12 cellular contexts compared by ENCODE assay signal in genomic region chr7:44066494-44067063, GRCh38. TPM values are rescaled to one million over a fixed set of nuclear protein-coding genes. Genes with fewer than 3 reads are reported as not detected.
DNase-seq lines count a peak whose midpoint lies in the region; ATAC-seq and TF ChIP-seq lines count a peak whose summit lies in the region.
"Had no signal": no experiment of that assay in that cellular context is flagged by ENCODE, and none has a peak within 500 bp of the region (broad histone marks: within the 10 kb centered on the region; RNA-seq: fewer than 3 reads in every experiment).

No MANE protein-coding gene starts in this region.

- peak overlapping the region; percentile 80 for H3K27ac ChIP-seq in cardiac muscle cell
- H3K27ac ChIP-seq in heart right ventricle, result peak overlapping the region in 5 of 10 donors; percentile 59 to 89 (median 83)
- no peak overlapping the region for H3K27ac ChIP-seq in left lung
- peak overlapping the region in 1 of 2 donors; percentile 39 for H3K27ac ChIP-seq in tibial artery
- no peak overlapping the region for H3K27ac ChIP-seq in hepatocyte
- H3K27ac ChIP-seq: esophagus muscularis mucosa had no signal

- no peak overlapping the region for H2AFZ ChIP-seq in hepatocyte

- no peak for DNase-seq in cardiac muscle cell (ENCODE audit: low read depth in 1 of 2, low spot score in 1 of 2)
- no peak for DNase-seq in heart right ventricle
- DNase-seq in activated CD8-positive, alpha-beta T cell treated with anti-CD3 and anti-CD28 coated beads for 36 hours, result peak; percentile 27
- DNase-seq in left lung, result peak; percentile 27 to 43
- peak; percentile 20 to 65 for DNase-seq in tibial artery
- no peak for DNase-seq in hepatocyte (ENCODE audit: low spot score)
- no peak for DNase-seq in NCI-H69 (lab: John Stamatoyannopoulos, UW)
- DNase-seq: NCI-H1436 treated with DMSO at 0.1 percent for 48 hours had no signal

- peaks cover 31% of the 10 kb centered on the region for H3K4me1 Mint-ChIP-seq in activated CD8-positive, alpha-beta T cell treated with anti-CD3 and anti-CD28 coated beads for 36 hours (ENCODE audit: low read depth)

- H3K27me3 ChIP-seq in cardiac muscle cell (no peaks in the 10 kb centered on the region), heart right ventricle (no peaks in the 10 kb centered on the region), left lung (no peaks in the 10 kb centered on the region), tibial artery (no peaks in the 10 kb centered on the region), hepatocyte (no peaks in the 10 kb centered on the region)
- H3K27me3 ChIP-seq: esophagus muscularis mucosa had no signal

- H3K79me2 ChIP-seq in hepatocyte, result no peaks in the 10 kb centered on the region

- CTCF ChIA-PET in activated CD8-positive, alpha-beta T cell treated with anti-CD3 and anti-CD28 coated beads for 36 hours (lab: Charles Lee), result interaction anchor here (1.1 kb wide), 1 partner anchor 14 kb away, joined by 3 read pairs; no protein-coding TSS in a partner anchor

- POLR2A ChIA-PET in activated CD8-positive, alpha-beta T cell treated with anti-CD3 and anti-CD28 coated beads for 36 hours (lab: Charles Lee), result interaction anchor here (0.7 to 6.5 kb wide), 9 partner anchors 10 to 190 kb away, joined by 3 to 79 read pairs (median 10); partner anchors contain the start of gene DBNL

- H3K4me1 ChIP-seq in cardiac muscle cell (ENCODE audit: low read depth) (peaks cover 44% of the 10 kb centered on the region), heart right ventricle (peaks cover 17 to 64% (median 47%) of the 10 kb centered on the region in 9 donors), left lung (peaks cover 0 to 12% of the 10 kb centered on the region in 2 donors), tibial artery (peaks cover 0 to 53% (median 40%) of the 10 kb centered on the region in 4 donors), hepatocyte (ENCODE audit: insufficient read depth) (no peaks in the 10 kb centered on the region)

- no peak for TF ChIP-seq CTCF in cardiac muscle cell (IDR thresholded peaks at IDR 0.05; ENCODE audit: low read depth, low read length)
- no peak for TF ChIP-seq CTCF in heart right ventricle (IDR thresholded peaks at IDR 0.05)
- TF ChIP-seq CTCF in activated CD8-positive, alpha-beta T cell treated with anti-CD3 and anti-CD28 coated beads for 36 hours (IDR thresholded peaks at IDR 0.05), result no peak
- no peak for TF ChIP-seq CTCF in left lung (IDR thresholded peaks at IDR 0.05)
- no peak for TF ChIP-seq CTCF in tibial artery (IDR thresholded peaks at IDR 0.05)
- no peak for TF ChIP-seq CTCF in hepatocyte (IDR thresholded peaks at IDR 0.05; ENCODE audit: poor library complexity)

- H3K4me3 ChIP-seq in cardiac muscle cell (no peak overlapping the region), heart right ventricle (no peak overlapping the region), left lung (no peak overlapping the region), tibial artery (no peak overlapping the region), hepatocyte (no peak overlapping the region)
- H3K4me3 ChIP-seq: esophagus muscularis mucosa had no signal

- H3K36me3 ChIP-seq in cardiac muscle cell (no peaks in the 10 kb centered on the region), heart right ventricle (peaks cover 0 to 13% (median 4%) of the 10 kb centered on the region in 9 donors), left lung (peaks cover 0 to 15% of the 10 kb centered on the region in 2 donors), tibial artery (peaks cover 0 to 11% (median 6%) of the 10 kb centered on the region in 3 donors), hepatocyte (replicated peaks; ENCODE audit: insufficient read depth, low read depth) (no peaks in the 10 kb centered on the region)

- WGBS in heart right ventricle, 2 donors, result 70 to 75% methylated on average over 7 of the region's 7 CpGs
- WGBS in hepatocyte (ENCODE audit: low lambda C conversion rate, missing lambda C conversion rate), result 84% methylated on average over 7 of the region's 7 CpGs

- intact Hi-C loops in heart right ventricle (cut with DNase I) (no loop called here), left lung (cut with DNase I) (no loop called here), tibial artery (cut with DNase I; ENCODE audit: low total_unique reads) (no loop called here)
- intact Hi-C loops in activated CD8-positive, alpha-beta T cell treated with anti-CD3 and anti-CD28 coated beads for 36 hours (cut with micrococcal nuclease), result no loop called here

- H3K27me3 Mint-ChIP-seq in activated CD8-positive, alpha-beta T cell treated with anti-CD3 and anti-CD28 coated beads for 36 hours, result no peaks in the 10 kb centered on the region
- H3K27me3 Mint-ChIP-seq: CD4-positive, CD25-positive, alpha-beta regulatory T cell had no signal

- no peak for ATAC-seq in heart right ventricle
- peak; percentile 24 for ATAC-seq in activated CD8-positive, alpha-beta T cell treated with anti-CD3 and anti-CD28 coated beads for 36 hours
- ATAC-seq in left lung, result no peak
- ATAC-seq in GM21381 (IDR thresholded peaks at IDR 0.05; ENCODE audit: unreplicated experiment), result no peak

- H3K4me3 Mint-ChIP-seq in activated CD8-positive, alpha-beta T cell treated with anti-CD3 and anti-CD28 coated beads for 36 hours, result no peak overlapping the region
- H3K4me3 Mint-ChIP-seq: CD4-positive, CD25-positive, alpha-beta regulatory T cell had no signal

- H3K9me3 ChIP-seq in cardiac muscle cell (ENCODE audit: low read depth), result no peaks in the 10 kb centered on the region
- H3K9me3 ChIP-seq in heart right ventricle, result no peaks in the 10 kb centered on the region
- H3K9me3 ChIP-seq in left lung, result no peaks in the 10 kb centered on the region
- no peaks in the 10 kb centered on the region for H3K9me3 ChIP-seq in tibial artery
- no peaks in the 10 kb centered on the region for H3K9me3 ChIP-seq in hepatocyte (ENCODE audit: low read depth)
- H3K9me3 ChIP-seq: esophagus muscularis mucosa had no signal

- peaks cover 1% of the 10 kb centered on the region for H3K36me3 Mint-ChIP-seq in activated CD8-positive, alpha-beta T cell treated with anti-CD3 and anti-CD28 coated beads for 36 hours (ENCODE audit: low read depth)
- H3K36me3 Mint-ChIP-seq: CD4-positive, CD25-positive, alpha-beta regulatory T cell had no signal

- H4K20me1 ChIP-seq in hepatocyte (ENCODE audit: insufficient read depth, poor library complexity, severe bottlenecking), result no peaks in the 10 kb centered on the region

- H3K9me2 ChIP-seq in hepatocyte (replicated peaks; ENCODE audit: insufficient read depth), result no peaks in the 10 kb centered on the region

- no peaks in the 10 kb centered on the region for H3K9me3 Mint-ChIP-seq in activated CD8-positive, alpha-beta T cell treated with anti-CD3 and anti-CD28 coated beads for 36 hours
- H3K9me3 Mint-ChIP-seq: nephron had no signal

- no peak overlapping the region for H3K27ac Mint-ChIP-seq in activated CD8-positive, alpha-beta T cell treated with anti-CD3 and anti-CD28 coated beads for 36 hours

- H3K4me2 ChIP-seq in hepatocyte, result no peak overlapping the region

RNA-seq across cellular contexts. Expression of gene PGAM2, which starts 1.2 kb away (rescaled TPM):
- total RNA-seq in cardiac muscle cell (129 and 148 TPM in 2 replicates), heart right ventricle (1,000 to 10,000 TPM in 2 of 10 donors, 100 to 1,000 TPM in 8; 375 to 1,148 (median 557) TPM), left lung (under 1 TPM in 1 of 2 donors, not detected in 1; 0.79 TPM), hepatocyte (0.73 TPM in 1 of 2 replicates, not detected in the other)
- polyA plus RNA-seq in cardiac muscle cell (165 and 213 TPM in 2 replicates), heart right ventricle (1,000 to 10,000 TPM in 1 of 2 donors, 100 to 1,000 TPM in 1; 367 to 2,327 TPM), hepatocyte (0.66 TPM in 1 of 2 replicates, not detected in the other)
- under 1 TPM in 1 of 2 experiments, not detected in 1; 0.49 TPM for total RNA-seq in activated CD8-positive, alpha-beta T cell treated with anti-CD3 and anti-CD28 coated beads for 36 hours
- polyA plus RNA-seq: CD4-positive, CD25-positive, alpha-beta regulatory T cell had no signal

RNA-seq across cellular contexts. Expression of gene POLM, which starts 15.8 kb away (rescaled TPM):
- total RNA-seq in cardiac muscle cell, result 52.5 and 95.9 TPM in 2 replicates
- 25.1 and 26.7 TPM in 2 replicates for polyA plus RNA-seq in cardiac muscle cell
- 10 to 100 TPM; 10.9 to 28.4 (median 13.5) TPM for total RNA-seq in heart right ventricle
- polyA plus RNA-seq in heart right ventricle, result 10 to 100 TPM in 1 of 2 donors, 1 to 10 TPM in 1; 6.7 to 22.8 TPM
- 10 to 100 TPM; 35.4 to 37.2 TPM for total RNA-seq in activated CD8-positive, alpha-beta T cell treated with anti-CD3 and anti-CD28 coated beads for 36 hours
- total RNA-seq in left lung, result 10 to 100 TPM; 16.7 to 26.4 TPM
- 15.5 and 22.3 TPM in 2 replicates for total RNA-seq in hepatocyte
- polyA plus RNA-seq in hepatocyte, result 16.0 and 29.3 TPM in 2 replicates

RNA-seq across cellular contexts. Expression of gene DBNL, which starts 22.1 kb away (rescaled TPM):
- 130 TPM in 2 replicates for total RNA-seq in cardiac muscle cell
- 69.3 and 129 TPM in 2 replicates for polyA plus RNA-seq in cardiac muscle cell
- total RNA-seq in heart right ventricle, result 10 to 100 TPM; 26.0 to 59.0 (median 35.4) TPM
- 10 to 100 TPM; 34.8 to 74.3 TPM for polyA plus RNA-seq in heart right ventricle
- 100 to 1,000 TPM; 108 to 110 TPM for total RNA-seq in activated CD8-positive, alpha-beta T cell treated with anti-CD3 and anti-CD28 coated beads for 36 hours
- total RNA-seq in left lung, result 100 to 1,000 TPM in 1 of 2 donors, 10 to 100 TPM in 1; 93.3 to 119 TPM
- 70.6 and 81.8 TPM in 2 replicates for total RNA-seq in hepatocyte
- polyA plus RNA-seq in hepatocyte, result 87.2 and 91.1 TPM in 2 replicates

RNA-seq across cellular contexts. Expression of gene AEBP1, which starts 37.6 kb away (rescaled TPM):
- total RNA-seq in cardiac muscle cell (60.8 and 94.1 TPM in 2 replicates), heart right ventricle (10 to 100 TPM; 14.1 to 31.3 (median 21.6) TPM), left lung (100 to 1,000 TPM; 167 to 195 TPM), hepatocyte (12.8 and 26.7 TPM in 2 replicates)
- polyA plus RNA-seq in cardiac muscle cell (96.0 and 107 TPM in 2 replicates), heart right ventricle (10 to 100 TPM; 18.0 to 33.7 TPM), hepatocyte (108 and 129 TPM in 2 replicates)
- total RNA-seq in activated CD8-positive, alpha-beta T cell treated with anti-CD3 and anti-CD28 coated beads for 36 hours, result 10 to 100 TPM; 29.1 to 30.4 TPM

RNA-seq across cellular contexts. Expression of gene POLD2, which starts 56.8 kb away (rescaled TPM):
- total RNA-seq in cardiac muscle cell, result 123 and 133 TPM in 2 replicates
- 194 and 198 TPM in 2 replicates for polyA plus RNA-seq in cardiac muscle cell
- 10 to 100 TPM; 64.4 to 92.0 (median 76.8) TPM for total RNA-seq in heart right ventricle
- polyA plus RNA-seq in heart right ventricle, result 100 to 1,000 TPM in 1 of 2 donors, 10 to 100 TPM in 1; 89.3 to 150 TPM
- total RNA-seq in activated CD8-positive, alpha-beta T cell treated with anti-CD3 and anti-CD28 coated beads for 36 hours, result 100 to 1,000 TPM; 243 to 251 TPM
- 100 to 1,000 TPM in 1 of 2 donors, 10 to 100 TPM in 1; 68.3 to 115 TPM for total RNA-seq in left lung
- total RNA-seq in hepatocyte, result 59.9 and 68.1 TPM in 2 replicates
- 110 and 120 TPM in 2 replicates for polyA plus RNA-seq in hepatocyte

Comparison
In these comparisons a context has a peak if more than half of its experiments do, and no peak if none do; other contexts are left out.
1. DNase-seq: peak in activated CD8-positive, alpha-beta T cell treated with anti-CD3 and anti-CD28 coated beads for 36 hours (single experiment), left lung (2 of 2) and tibial artery (2 of 2); none in cardiac muscle cell (0 of 2), heart right ventricle (0 of 2), hepatocyte (single experiment) and NCI-H69 (single experiment).
2. RNA of gene PGAM2, which starts 1.2 kb away (total RNA-seq): 375 to 1,148 TPM in heart right ventricle and 129 to 148 TPM in cardiac muscle cell; 0.79 TPM in left lung, 0.73 TPM in hepatocyte and 0.49 TPM in activated CD8-positive, alpha-beta T cell treated with anti-CD3 and anti-CD28 coated beads for 36 hours; every median in the first group is over 10 times any median in the second.